In the genomic region with DNA sequence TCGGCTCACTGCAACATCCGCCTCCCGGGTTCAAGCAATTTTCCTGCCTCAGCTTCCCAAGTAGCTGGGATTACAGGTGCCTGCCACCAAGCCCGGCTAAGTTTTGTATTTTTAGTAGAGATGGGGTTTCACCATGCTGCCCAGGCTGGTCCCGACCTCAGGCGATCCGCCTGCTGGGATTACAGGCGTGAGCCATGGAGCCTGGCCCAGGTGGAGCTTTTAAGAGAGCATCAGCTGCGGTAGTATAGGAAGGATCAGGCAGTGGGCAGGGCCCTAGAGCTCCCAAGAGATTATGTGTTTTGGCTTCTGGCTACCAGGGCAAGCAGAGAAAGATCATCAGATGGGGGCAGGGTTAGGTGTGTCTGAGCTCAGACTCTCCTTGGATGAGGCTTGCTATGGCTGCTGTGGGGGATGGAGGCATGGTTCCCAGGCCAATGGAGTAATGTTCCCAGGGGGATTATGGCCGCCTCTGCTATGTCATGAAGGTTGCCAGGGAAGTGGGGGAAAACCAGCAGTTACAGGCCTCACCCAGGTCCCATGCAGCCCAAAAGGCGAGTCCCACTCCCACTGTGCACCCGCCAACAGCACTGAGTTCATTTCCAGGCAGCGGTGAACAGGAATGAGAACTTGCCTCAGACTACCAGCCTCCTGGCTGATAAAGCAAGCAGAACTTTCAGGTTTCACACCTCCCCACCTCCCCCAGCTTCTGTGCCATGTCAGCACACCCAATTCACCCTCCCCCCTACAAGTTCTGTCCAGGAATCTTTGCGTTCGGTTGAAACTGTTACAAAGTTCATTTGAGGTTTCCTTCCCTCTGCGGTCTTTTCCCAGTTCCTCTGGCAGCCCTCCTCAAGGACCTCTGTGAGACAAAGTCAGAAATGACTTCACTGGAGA, we compare ENCODE assay signal across 18 cellular contexts.
DNase-seq lines count a peak whose midpoint lies in the region; ATAC-seq and TF ChIP-seq lines count a peak whose summit lies in the region.
"Had no signal": no experiment of that assay in that cellular context is flagged by ENCODE, and none has a peak within 500 bp of the region (broad histone marks: within the 10 kb centered on the region; RNA-seq: fewer than 3 reads in every experiment).

No MANE protein-coding gene starts in this region.

- peaks cover 0 to 21% (median 2%) of the 10 kb centered on the region in 12 donors for H3K4me1 ChIP-seq in heart left ventricle
- H3K4me1 ChIP-seq in Caco-2 = no peaks in the 10 kb centered on the region
- H3K4me1 ChIP-seq: Peyer's patch had no signal

- H3K4me1 Mint-ChIP-seq in nephron progenitor cell (peaks cover 21% of the 10 kb centered on the region), Caco-2 (ENCODE audit: low read depth, unreplicated experiment) (no peaks in the 10 kb centered on the region)
- H3K4me1 Mint-ChIP-seq in naive thymus-derived CD8-positive, alpha-beta T cell = no peaks in the 10 kb centered on the region
- H3K4me1 Mint-ChIP-seq: CD4-positive, CD25-positive, alpha-beta regulatory T cell had no signal

- no peak overlapping the region for H3K27ac ChIP-seq in heart left ventricle
- H3K27ac ChIP-seq: Peyer's patch had no signal

- peaks cover 4% of the 10 kb centered on the region for H3K27me3 Mint-ChIP-seq in nephron progenitor cell (ENCODE audit: low read depth, poor library complexity)
- peaks cover 0 to 4% (median 0%) of the 10 kb centered on the region in 5 donors for H3K27me3 Mint-ChIP-seq in naive thymus-derived CD8-positive, alpha-beta T cell
- no peaks in the 10 kb centered on the region for H3K27me3 Mint-ChIP-seq in Caco-2 (ENCODE audit: insufficient read depth, unreplicated experiment)
- H3K27me3 Mint-ChIP-seq: CD4-positive, CD25-positive, alpha-beta regulatory T cell had no signal

- CTCF ChIA-PET in Caco-2 (lab: Charles Lee) = no interaction called here

- H3K36me3 ChIP-seq in heart left ventricle (no peaks in the 10 kb centered on the region), Caco-2 (ENCODE audit: control insufficient read depth, insufficient read depth, low read length) (no peaks in the 10 kb centered on the region)
- H3K36me3 ChIP-seq: Peyer's patch had no signal

- H3K4me3 ChIP-seq in heart left ventricle (no peak overlapping the region), Caco-2 (ENCODE audit: low read depth, low read length) (no peak overlapping the region)
- H3K4me3 ChIP-seq: Peyer's patch had no signal

- H3K4me3 Mint-ChIP-seq in nephron progenitor cell (no peak overlapping the region), Caco-2 (ENCODE audit: unreplicated experiment) (no peak overlapping the region)
- no peak overlapping the region for H3K4me3 Mint-ChIP-seq in naive thymus-derived CD8-positive, alpha-beta T cell
- H3K4me3 Mint-ChIP-seq: CD4-positive, CD25-positive, alpha-beta regulatory T cell had no signal

- POLR2A ChIA-PET in naive thymus-derived CD8-positive, alpha-beta T cell (lab: Charles Lee) = no interaction called here
- POLR2A ChIA-PET in Caco-2 (lab: Charles Lee) = no interaction called here

- H3K27ac Mint-ChIP-seq in nephron progenitor cell (peak overlapping the region; percentile 34), Caco-2 (ENCODE audit: unreplicated experiment) (no peak overlapping the region)
- no peak overlapping the region for H3K27ac Mint-ChIP-seq in naive thymus-derived CD8-positive, alpha-beta T cell
- H3K27ac Mint-ChIP-seq: CD4-positive, CD25-positive, alpha-beta regulatory T cell had no signal

- TF ChIP-seq CTCF in heart left ventricle (IDR thresholded peaks at IDR 0.05) = no peak
- TF ChIP-seq CTCF in nephron progenitor cell (IDR thresholded peaks at IDR 0.05) = no peak
- no peak for TF ChIP-seq CTCF in Caco-2 (IDR thresholded peaks at IDR 0.05; ENCODE audit: insufficient read depth in 1 of 2, low read depth in 1 of 2, low read length in 1 of 2, severe bottlenecking in 1 of 2, unreplicated experiment in 1 of 2)

- intact Hi-C loops in heart left ventricle (cut with DNase I) = loop anchor here in 3 of 10 donors (10.0 kb wide), 4 partner anchors 109 to 971 kb away; partner anchors contain the start of gene TLE1 (in 1 of the 3)
- intact Hi-C loops in Caco-2 (cut with micrococcal nuclease; ENCODE audit: unreplicated experiment) = no loop called here

- H3K27me3 ChIP-seq in heart left ventricle (no peaks in the 10 kb centered on the region), Caco-2 (replicated peaks; ENCODE audit: control insufficient read depth, insufficient read depth, low read length) (no peaks in the 10 kb centered on the region)
- H3K27me3 ChIP-seq: Peyer's patch had no signal

- peaks cover 17% of the 10 kb centered on the region for H3K36me3 Mint-ChIP-seq in nephron progenitor cell (ENCODE audit: low read depth)
- H3K36me3 Mint-ChIP-seq in naive thymus-derived CD8-positive, alpha-beta T cell = peaks cover 0 to 7% (median 0%) of the 10 kb centered on the region in 3 donors
- H3K36me3 Mint-ChIP-seq in Caco-2 (ENCODE audit: insufficient read depth, unreplicated experiment) = no peaks in the 10 kb centered on the region
- H3K36me3 Mint-ChIP-seq: CD4-positive, CD25-positive, alpha-beta regulatory T cell had no signal

- H3K9me3 ChIP-seq in heart left ventricle (peaks cover 0 to 7% (median 0%) of the 10 kb centered on the region in 12 donors), Caco-2 (no peaks in the 10 kb centered on the region)
- H3K9me3 ChIP-seq: Peyer's patch had no signal

- TF ChIP-seq POLR2A in heart left ventricle (IDR thresholded peaks at IDR 0.05) = no peak

- peak; percentile 47 to 72 (median 66) for ATAC-seq in heart left ventricle
- ATAC-seq in naive thymus-derived CD8-positive, alpha-beta T cell = no peak

- H3K9me3 Mint-ChIP-seq in nephron progenitor cell (peaks cover 32% of the 10 kb centered on the region), Caco-2 (ENCODE audit: unreplicated experiment) (no peaks in the 10 kb centered on the region)
- peaks cover 0 to 17% (median 0%) of the 10 kb centered on the region in 9 donors for H3K9me3 Mint-ChIP-seq in naive thymus-derived CD8-positive, alpha-beta T cell

- DNase-seq in Kasumi-1 (lab: John Stamatoyannopoulos, UW) (peak; percentile 23 to 48), NCI-H69 (lab: John Stamatoyannopoulos, UW) (peak; percentile 17), heart left ventricle (peak in 4 of 5 donors; percentile 21 to 51 (median 41)), nephron progenitor cell (no peak), midbrain (lab: John Stamatoyannopoulos, UW) (no peak), Caco-2 (no peak)
- no peak for DNase-seq in naive thymus-derived CD8-positive, alpha-beta T cell
- DNase-seq: ACHN; AML-193; CD4-positive, CD25-positive, alpha-beta regulatory T cell; DMS53; GOT3; KBM-7; NCI-H1417; NCI-H187 treated with DMSO at 0.1 percent for 48 hours; NCI-H774; Peyer's patch; SIG-M5 had no signal

- 76 to 78% (median 78%) methylated on average over 16 of the region's 16 CpGs for WGBS in heart left ventricle, 4 donors

- no TSS peak for BruUV-seq in Caco-2 (replicated peaks; lab: Mats Ljungman, UMichigan)

Comparison
In these comparisons a context has a peak if more than half of its experiments do, and no peak if none do; other contexts are left out.
1. DNase-seq: peak in Kasumi-1 (2 of 2), NCI-H69 (single experiment) and heart left ventricle (4 of 5); none in nephron progenitor cell (single experiment), naive thymus-derived CD8-positive, alpha-beta T cell (0 of 10), midbrain (single experiment) and Caco-2 (0 of 2).
2. ATAC-seq: peak in heart left ventricle (4 of 4); none in naive thymus-derived CD8-positive, alpha-beta T cell (0 of 2).